Comparison of ENCODE assay signal across 20 cellular contexts in the genomic region with DNA sequence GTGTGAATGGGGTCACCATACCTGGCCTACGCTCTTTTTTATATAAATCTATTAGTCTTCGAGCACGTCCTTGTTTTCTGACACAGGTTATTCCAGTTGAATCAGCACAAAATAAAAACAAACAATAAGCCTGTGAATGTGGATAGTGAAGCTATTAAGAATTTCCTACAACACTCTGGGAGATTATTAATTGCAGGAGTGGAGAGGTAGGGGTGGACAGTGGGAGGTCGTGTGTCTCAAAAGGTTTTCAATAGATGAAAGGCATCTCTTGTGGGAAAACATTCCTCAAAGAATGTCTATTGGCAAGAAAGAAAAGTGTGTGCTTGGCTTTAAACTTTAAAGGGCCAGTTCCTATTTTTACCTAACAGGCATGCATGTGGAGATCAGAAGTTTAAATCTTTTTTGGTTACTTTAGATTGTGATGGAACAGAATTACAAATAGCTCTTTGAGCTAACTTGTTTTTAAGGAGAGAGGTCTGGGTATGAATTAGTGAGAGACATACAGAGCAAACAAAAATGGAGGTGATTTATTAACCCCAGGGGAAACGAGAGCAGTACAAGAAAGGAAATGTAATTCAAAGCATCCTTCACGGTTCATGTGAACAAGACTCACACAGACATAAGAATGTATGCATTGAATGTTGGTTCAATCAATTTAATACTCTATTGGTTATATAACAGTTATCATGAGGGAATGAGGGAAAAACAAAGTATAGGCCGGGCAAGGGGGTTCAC. TPM values are rescaled to one million over a fixed set of nuclear protein-coding genes. Genes with fewer than 3 reads are reported as not detected.
DNase-seq lines count a peak whose midpoint lies in the region; ATAC-seq, FAIRE-seq and TF ChIP-seq lines count a peak whose summit lies in the region.
"Had no signal": no experiment of that assay in that cellular context is flagged by ENCODE, and none has a peak within 500 bp of the region (broad histone marks: within the 10 kb centered on the region; RNA-seq: fewer than 3 reads in every experiment).

No MANE protein-coding gene starts in this region.

- H3K9ac ChIP-seq in OCI-LY3 (ENCODE audit: low read length) (no peak overlapping the region), endodermal cell (ENCODE audit: extremely low read depth, low read length, poor library complexity, severe bottlenecking) (no peak overlapping the region), rectal smooth muscle tissue (ENCODE audit: low read length) (no peak overlapping the region)

- no peak for DNase-seq in GM18507 (ENCODE audit: extremely low spot score, insufficient read length, low read depth)
- no peak for DNase-seq in endodermal cell
- no peak for DNase-seq in iPS-NIHi11 (ENCODE audit: low spot score)
- no peak for DNase-seq in NCI-H1048 (lab: John Stamatoyannopoulos, UW)
- no peak for DNase-seq in midbrain (lab: John Stamatoyannopoulos, UW)
- DNase-seq: activated CD4-positive, alpha-beta T cell treated with anti-CD3 and anti-CD28 coated beads for 4 hours; activated gamma-delta T cell treated with Interleukin-2 at 50 U/mL for 16 hours; DND-41; effector memory CD8-positive, alpha-beta T cell; HCEC 1CT; NCI-H2029 treated with DMSO at 0.1 percent for 48 hours; NK-92 treated with Interleukin-12 subunit alpha and Interleukin-12 subunit beta, amount 100 ng/mL, for 24 hours; sigmoid colon; stimulated activated naive B cell treated with anti-CD40 and anti-IgM and Interleukin-4, amounts not matched to agents 10 μg/mL and 1 μg/mL and 100 μg/mL, for 72 hours; trophoblast cell had no signal

- WGBS in endodermal cell (ENCODE audit: insufficient coverage in 1 of 2, insufficient read length in 1 of 2), 2 experiments: 85 to 91% methylated on average over 5 to 7 of the region's 7 CpGs

- H3K27ac ChIP-seq in OCI-LY3 (ENCODE audit: low read length): peak overlapping the region; percentile 57
- peak overlapping the region; percentile 22 for H3K27ac ChIP-seq in endodermal cell (ENCODE audit: low read depth, low read length)
- peak overlapping the region; percentile 21 for H3K27ac ChIP-seq in rectal smooth muscle tissue (ENCODE audit: low read depth, low read length)

- H3K36me3 Mint-ChIP-seq in endodermal cell (ENCODE audit: low read depth): peaks cover 48% of the 10 kb centered on the region

- ATAC-seq in HG03521 (IDR thresholded peaks at IDR 0.05; ENCODE audit: unreplicated experiment): no peak
- ATAC-seq: effector memory CD8-positive, alpha-beta T cell; left lobe of liver; stimulated activated naive B cell treated with anti-CD40 and anti-IgM and Interleukin-4, amounts not matched to agents 10 μg/mL and 1 μg/mL and 100 μg/mL, for 72 hours had no signal

- peaks cover 9% of the 10 kb centered on the region; the same call in 1 of the 2 replicates for H3K79me2 ChIP-seq in OCI-LY3 (ENCODE audit: low read length)

- H3K4me3 Mint-ChIP-seq in endodermal cell: no peak overlapping the region
- H3K4me3 Mint-ChIP-seq: stimulated activated naive B cell treated with anti-CD40 and anti-IgM and Interleukin-4, amounts not matched to agents 10 μg/mL and 1 μg/mL and 100 μg/mL, for 72 hours had no signal

- peak overlapping the region; percentile 48 for H3K4me2 ChIP-seq in OCI-LY3 (ENCODE audit: low read length)

- TF ChIP-seq CTCF in OCI-LY3 (IDR thresholded peaks at IDR 0.05; ENCODE audit: low read depth, low read length) (no peak), endodermal cell (conservative IDR thresholded peaks at IDR 0.05) (no peak)

- no peaks in the 10 kb centered on the region for H4K20me1 ChIP-seq in OCI-LY3 (ENCODE audit: insufficient read depth, low read length)

- H3K27me3 Mint-ChIP-seq in endodermal cell (ENCODE audit: insufficient read depth): no peaks in the 10 kb centered on the region
- H3K27me3 Mint-ChIP-seq: effector memory CD8-positive, alpha-beta T cell; stimulated activated naive B cell treated with anti-CD40 and anti-IgM and Interleukin-4, amounts not matched to agents 10 μg/mL and 1 μg/mL and 100 μg/mL, for 72 hours had no signal

- H3K4me1 Mint-ChIP-seq in endodermal cell: no peaks in the 10 kb centered on the region

- FAIRE-seq in GM18507 (lab: Jason Lieb, UNC): peak; percentile 92

- peaks cover 3% of the 10 kb centered on the region for H3K9me3 Mint-ChIP-seq in endodermal cell
- H3K9me3 Mint-ChIP-seq: effector memory CD8-positive, alpha-beta T cell; stimulated activated naive B cell treated with anti-CD40 and anti-IgM and Interleukin-4, amounts not matched to agents 10 μg/mL and 1 μg/mL and 100 μg/mL, for 72 hours had no signal

- H3K27me3 ChIP-seq in OCI-LY3 (ENCODE audit: low read depth, low read length) (no peaks in the 10 kb centered on the region), endodermal cell (ENCODE audit: control insufficient read depth, insufficient read depth, low read length, poor library complexity, severe bottlenecking) (no peaks in the 10 kb centered on the region), rectal smooth muscle tissue (ENCODE audit: control insufficient read depth, insufficient read depth, low read length) (no peaks in the 10 kb centered on the region)
- H3K27me3 ChIP-seq: sigmoid colon had no signal

- peaks cover 20% of the 10 kb centered on the region for H3K4me1 ChIP-seq in OCI-LY3 (ENCODE audit: low read length)
- H3K4me1 ChIP-seq in endodermal cell (ENCODE audit: control insufficient read depth, insufficient read depth, low read length): no peaks in the 10 kb centered on the region
- peaks cover 3% of the 10 kb centered on the region for H3K4me1 ChIP-seq in rectal smooth muscle tissue (ENCODE audit: control insufficient read depth, insufficient read depth, low read length)

- H3K36me3 ChIP-seq in OCI-LY3 (replicated peaks; ENCODE audit: low read depth, low read length) (peaks cover 10% of the 10 kb centered on the region), endodermal cell (ENCODE audit: control insufficient read depth, insufficient read depth, low read length) (peaks cover 40% of the 10 kb centered on the region), rectal smooth muscle tissue (ENCODE audit: control insufficient read depth, insufficient read depth, low read length) (no peaks in the 10 kb centered on the region)

- H3K4me3 ChIP-seq in OCI-LY3 (ENCODE audit: low read length): no peak overlapping the region; the same call in 1 of the 2 replicates
- H3K4me3 ChIP-seq in endodermal cell (ENCODE audit: low read length): no peak overlapping the region
- H3K4me3 ChIP-seq in rectal smooth muscle tissue (ENCODE audit: low read length): no peak overlapping the region
- H3K4me3 ChIP-seq: sigmoid colon had no signal

- no peak overlapping the region for H2AFZ ChIP-seq in OCI-LY3 (ENCODE audit: low read depth, low read length)

- H3K9me3 ChIP-seq in OCI-LY3 (ENCODE audit: insufficient read depth, low read length) (no peaks in the 10 kb centered on the region), endodermal cell (ENCODE audit: control insufficient read depth, low read length) (no peaks in the 10 kb centered on the region)
- H3K9me3 ChIP-seq: sigmoid colon had no signal

- H3K27ac Mint-ChIP-seq in endodermal cell: no peak overlapping the region

RNA-seq across cellular contexts. Expression of gene SMYD4, which starts 9.0 kb away (rescaled TPM):
- total RNA-seq in endodermal cell: 10 to 100 TPM; 31.6 to 36.8 TPM
- 15.1 TPM for polyA plus RNA-seq in endodermal cell (2013, experiment 1 of 2)
- polyA plus RNA-seq in endodermal cell (2013, experiment 2 of 2): 13.0 TPM

RNA-seq across cellular contexts. Expression of gene RPA1, which starts 9.1 kb away (rescaled TPM):
- total RNA-seq in endodermal cell: 100 to 1,000 TPM; 190 to 249 TPM
- polyA plus RNA-seq in endodermal cell (2013, experiment 1 of 2): 89.8 TPM
- polyA plus RNA-seq in endodermal cell (2013, experiment 2 of 2): 80.9 TPM

RNA-seq across cellular contexts. Expression of gene SERPINF1, which starts 58.8 kb away (rescaled TPM):
- total RNA-seq in endodermal cell: 10 to 100 TPM; 39.7 to 64.1 TPM
- polyA plus RNA-seq in endodermal cell (2013, experiment 1 of 2): 36.7 TPM
- 33.9 TPM for polyA plus RNA-seq in endodermal cell (2013, experiment 2 of 2)
- total RNA-seq: NCI-H460 had no signal
